In genomic region chrX:27671234-27671633, GRCh38 we compare ENCODE assay signal across 29 cellular contexts.
"Had no signal": no experiment of that assay in that cellular context is flagged by ENCODE, and none has a peak within 500 bp of the region (broad histone marks: within the 10 kb centered on the region; RNA-seq: fewer than 3 reads in every experiment).

No MANE protein-coding gene starts in this region.

- H3K4me3 Mint-ChIP-seq: dendritic cell treated with granulocyte-macrophage colony-stimulating factor and Interleukin-4, amounts not matched to agents 40 ng/mL and 50 ng/mL, for 4 days; effector memory CD8-positive, alpha-beta T cell; endodermal cell; mesothelial cell of epicardium; naive B cell had no signal

- ATAC-seq: effector memory CD8-positive, alpha-beta T cell; esophagus mucosa; gastrocnemius medialis; heart right ventricle; left colon; left lobe of liver; left ventricle myocardium superior; lower lobe of right lung; mucosa of descending colon had no signal

- H3K27me3 ChIP-seq: colonic mucosa, esophagus squamous epithelium, gastrocnemius medialis, heart right ventricle had no signal

- H3K27me3 Mint-ChIP-seq: dendritic cell treated with granulocyte-macrophage colony-stimulating factor and Interleukin-4, amounts not matched to agents 40 ng/mL and 50 ng/mL, for 4 days; effector memory CD8-positive, alpha-beta T cell; naive B cell had no signal

- DNase-seq: colonic mucosa; cortex of kidney; effector CD8-positive, alpha-beta T cell; effector memory CD8-positive, alpha-beta T cell; endodermal cell; erythroblast; esophagus squamous epithelium; foreskin fibroblast; foreskin melanocyte; gastrocnemius medialis; glutamatergic neuron; head of caudate nucleus; heart right ventricle; hippocampal formation; islet precursor cell; kidney; kidney glomerular epithelial cell; left colon; left ventricle myocardium superior; lower lobe of right lung; mesenchymal stem cell; mucosa of descending colon; naive B cell had no signal

- H3K9me3 Mint-ChIP-seq: dendritic cell treated with granulocyte-macrophage colony-stimulating factor and Interleukin-4, amounts not matched to agents 40 ng/mL and 50 ng/mL, for 4 days; effector memory CD8-positive, alpha-beta T cell had no signal

- FAIRE-seq: endometrium, kidney had no signal

- H3K4me1 ChIP-seq: colonic mucosa, esophagus squamous epithelium, gastrocnemius medialis, heart right ventricle, lower lobe of right lung had no signal

- H3K9me3 ChIP-seq: colonic mucosa, esophagus squamous epithelium, gastrocnemius medialis, heart right ventricle, lower lobe of right lung, mucosa of descending colon had no signal

- H3K4me1 Mint-ChIP-seq: endodermal cell, naive B cell had no signal

- H3K4me3 ChIP-seq: colonic mucosa, esophagus squamous epithelium, gastrocnemius medialis, heart right ventricle, lower lobe of right lung, mucosa of descending colon had no signal

- H3K36me3 ChIP-seq: colonic mucosa, esophagus squamous epithelium, gastrocnemius medialis, heart right ventricle, lower lobe of right lung had no signal

- H3K27ac ChIP-seq: colonic mucosa, epithelial cell of prostate, esophagus squamous epithelium, gastrocnemius medialis, heart right ventricle, lower lobe of right lung had no signal

- H3K36me3 Mint-ChIP-seq: mesothelial cell of epicardium, naive B cell had no signal

- H3K27ac Mint-ChIP-seq: dendritic cell treated with granulocyte-macrophage colony-stimulating factor and Interleukin-4, amounts not matched to agents 40 ng/mL and 50 ng/mL, for 4 days; effector memory CD8-positive, alpha-beta T cell; endodermal cell; mesothelial cell of epicardium; naive B cell had no signal
